8 cellular contexts compared by ENCODE assay signal in genomic region chr1:78004719-78005346, GRCh38. TPM values are rescaled to one million over a fixed set of nuclear protein-coding genes. Genes with fewer than 3 reads are reported as not detected.
A peak's percentile ranks its signal among the peaks of the same experiment; 100 is the strongest.
DNase-seq lines count a peak whose midpoint lies in the region; ATAC-seq and TF ChIP-seq lines count a peak whose summit lies in the region.

DNAJB4 (plus strand) TSS chr1:78004939; CDS start chr1:78005111, 172 bp downstream.

- H4K20me1 ChIP-seq in KMS-11 (ENCODE audit: insufficient read depth): no peaks in the 10 kb centered on the region

- H3K9me3 ChIP-seq in body of pancreas: no peaks in the 10 kb centered on the region

- H3K9ac ChIP-seq in KMS-11: peak within 1 kb of the TSS; percentile 85

- peak within 1 kb of the TSS; percentile 75 for H3K4me2 ChIP-seq in KMS-11

- TF ChIP-seq CTCF in KMS-11 (conservative IDR thresholded peaks at IDR 0.05; ENCODE audit: low read depth, low read length): no peak
- peak in 1 of 7 experiments; percentile 31 for TF ChIP-seq CTCF in body of pancreas (IDR thresholded peaks at IDR 0.05)

- peak; percentile 98 for ATAC-seq in GM21786 (IDR thresholded peaks at IDR 0.05; ENCODE audit: unreplicated experiment)
- peak; percentile 98 for ATAC-seq in body of pancreas

- H3K36me3 ChIP-seq in KMS-11 (ENCODE audit: insufficient read depth): no peaks in the 10 kb centered on the region
- H3K36me3 ChIP-seq in body of pancreas (replicated peaks in 1 of 2; ENCODE audit: insufficient read depth in 1 of 2, low read depth in 2 of 2): no peaks in the 10 kb centered on the region

- peak within 1 kb of the TSS; percentile 36; the same call in 1 of the 2 replicates for H2AFZ ChIP-seq in KMS-11 (ENCODE audit: low read depth)

- H3K27me3 ChIP-seq in KMS-11 (ENCODE audit: insufficient read depth, low read depth) (no peaks in the 10 kb centered on the region), body of pancreas (no peaks in the 10 kb centered on the region)

- intact Hi-C loops in body of pancreas (cut with DNase I): no loop called here

- peak; percentile 95 for DNase-seq in Daoy (ENCODE audit: low read depth)
- peak; percentile 96 for DNase-seq in SW480 (ENCODE audit: low spot score)
- DNase-seq in body of pancreas: peak; percentile 78 to 94 (median 85)
- DNase-seq in hypothalamus (lab: John Stamatoyannopoulos, UW): peak in 38 of 51 donors; percentile 4 to 92 (median 35)
- DNase-seq in renal cortical epithelial cell (ENCODE audit: low read depth): peak; percentile 99
- no peak for DNase-seq in NCI-H2107 (lab: John Stamatoyannopoulos, UW)

- H3K4me3 ChIP-seq in KMS-11 (IDR thresholded peaks at IDR 0.05; ENCODE audit: insufficient read depth, low read depth, low read length) (no peak within 1 kb of the TSS), body of pancreas (peak within 1 kb of the TSS; percentile 9 to 48)

- peak; percentile 90 to 99 (median 99) for TF ChIP-seq POLR2A in body of pancreas (IDR thresholded peaks at IDR 0.05)

- H3K4me1 ChIP-seq in KMS-11 (ENCODE audit: low read depth, poor library complexity, severe bottlenecking): peaks cover 41% of the 10 kb centered on the region
- H3K4me1 ChIP-seq in body of pancreas: peaks cover 34% of the 10 kb centered on the region

- 0 to 1% methylated on average over 12 of the region's 12 CpGs for WGBS in body of pancreas, 2 donors

- H3K27ac ChIP-seq in KMS-11 (peak within 1 kb of the TSS; percentile 96), body of pancreas (peak within 1 kb of the TSS; percentile 84 to 93 (median 88))

- H3K79me2 ChIP-seq in KMS-11 (ENCODE audit: insufficient read depth, low read depth): peaks cover 35% of the 10 kb centered on the region; the same call in 1 of the 2 replicates

RNA-seq across cellular contexts. Expression of gene DNAJB4, which starts in this region (rescaled TPM):
- total RNA-seq in Daoy (2014; rRNA removed; shearing (Covaris generic)): 53.3 and 54.4 TPM in 2 replicates
- total RNA-seq in body of pancreas (10 to 100 TPM; 20.2 to 24.1 TPM), renal cortical epithelial cell (8.0 and 43.4 TPM in 2 replicates)
